10 cellular contexts compared by ENCODE assay signal in the genomic region with DNA sequence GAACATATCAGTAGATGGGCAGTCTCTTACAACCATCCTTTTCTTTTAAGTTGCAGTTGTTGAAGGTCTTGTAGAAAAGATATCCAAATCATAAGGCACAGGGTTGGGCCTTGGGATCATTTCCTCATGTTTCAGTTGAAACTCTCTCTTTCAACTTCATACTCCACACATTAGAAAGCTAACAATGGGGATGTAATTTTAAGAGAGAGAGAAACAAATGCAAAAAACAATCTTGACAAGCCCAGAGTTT.
DNase-seq lines count a peak whose midpoint lies in the region; TF ChIP-seq lines count a peak whose summit lies in the region.
"Had no signal": no experiment of that assay in that cellular context is flagged by ENCODE, and none has a peak within 500 bp of the region (broad histone marks: within the 10 kb centered on the region; RNA-seq: fewer than 3 reads in every experiment).

No MANE protein-coding gene starts in this region.

- H4K20me1 ChIP-seq in BLaER1 (peaks cover 41% of the 10 kb centered on the region), KMS-11 (ENCODE audit: insufficient read depth) (no peaks in the 10 kb centered on the region), mammary epithelial cell (ENCODE audit: insufficient read depth, low read length) (no peaks in the 10 kb centered on the region), neural cell (ENCODE audit: insufficient read depth) (peaks cover 22% of the 10 kb centered on the region)

- CTCF ChIA-PET in mammary epithelial cell (lab: Charles Lee; ENCODE audit: low non-redundant PET): no interaction called here

- H3K27ac ChIP-seq in BLaER1 (peak overlapping the region; percentile 100), KMS-11 (peak overlapping the region; percentile 94; the same call in 1 of the 2 replicates), mammary epithelial cell (ENCODE audit: insufficient read depth, low read depth, low read length) (no peak overlapping the region), neural cell (ENCODE audit: low read length) (no peak overlapping the region)

- H3K4me3 ChIP-seq in BLaER1 (peak overlapping the region; percentile 96), KMS-11 (IDR thresholded peaks at IDR 0.05; ENCODE audit: insufficient read depth, low read depth, low read length) (no peak overlapping the region), mammary epithelial cell (replicated peaks in 1 of 3; ENCODE audit: insufficient read depth in 1 of 3, low read depth in 2 of 3, low read length in 3 of 3) (peak overlapping the region in 2 of 3 experiments; percentile 85 to 90), neural cell (ENCODE audit: low read length) (peak overlapping the region; percentile 87)

- peak overlapping the region; percentile 78 for H3K4me2 ChIP-seq in BLaER1
- peak overlapping the region; percentile 42 for H3K4me2 ChIP-seq in KMS-11
- peak overlapping the region; percentile 97 for H3K4me2 ChIP-seq in mammary epithelial cell (ENCODE audit: insufficient read depth, low read depth, low read length)
- peak overlapping the region; percentile 29 for H3K4me2 ChIP-seq in neural cell (ENCODE audit: low read length)

- H3K79me2 ChIP-seq in KMS-11 (ENCODE audit: insufficient read depth, low read depth) (peaks cover 29% of the 10 kb centered on the region), mammary epithelial cell (ENCODE audit: insufficient read depth, low read length) (peaks cover 38% of the 10 kb centered on the region), neural cell (replicated peaks; ENCODE audit: insufficient read depth, low read length) (peaks cover 44% of the 10 kb centered on the region)

- H3K9me3 ChIP-seq in BLaER1 (no peaks in the 10 kb centered on the region), mammary epithelial cell (replicated peaks; ENCODE audit: insufficient read depth, low read length) (no peaks in the 10 kb centered on the region), neural cell (ENCODE audit: low read length) (no peaks in the 10 kb centered on the region)

- BruUV-seq in mammary epithelial cell (replicated peaks; lab: Mats Ljungman, UMichigan): no TSS peak

- peak overlapping the region; percentile 99 for H3K9ac ChIP-seq in BLaER1
- peak overlapping the region; percentile 88; the same call in 1 of the 2 replicates for H3K9ac ChIP-seq in KMS-11
- no peak overlapping the region for H3K9ac ChIP-seq in mammary epithelial cell (ENCODE audit: insufficient read depth, low read length)
- H3K9ac ChIP-seq in neural cell (ENCODE audit: low read length): no peak overlapping the region

- TF ChIP-seq RAD21 in neural cell (conservative IDR thresholded peaks at IDR 0.05): no peak

- dilution Hi-C loops in mammary epithelial cell (cut with HindIII; ENCODE audit: low sequenced_read_pairs): no loop called here

- H2AFZ ChIP-seq in KMS-11 (ENCODE audit: low read depth): peak overlapping the region; percentile 78
- H2AFZ ChIP-seq in mammary epithelial cell (ENCODE audit: low read depth, low read length): peak overlapping the region; percentile 94
- H2AFZ ChIP-seq in neural cell (ENCODE audit: low read depth, low read length): no peak overlapping the region

- no peak for TF ChIP-seq EP300 in neural cell (conservative IDR thresholded peaks at IDR 0.05; ENCODE audit: poor library complexity, severe bottlenecking)

- no peaks in the 10 kb centered on the region for H3K9me2 ChIP-seq in neural cell (ENCODE audit: insufficient read depth, low read length)

- DNase-seq in mammary epithelial cell (no peak), NCI-H446 (lab: John Stamatoyannopoulos, UW) (no peak), GM13976 (ENCODE audit: low spot score) (no peak)
- DNase-seq in stimulated activated CD4-positive, alpha-beta T cell treated with anti-CD3 and anti-CD28 coated beads, Interleukin-1b, Interleukin-23, amount 100 ng/mL, for 48 hours: no peak
- DNase-seq in stimulated activated CD4-positive, alpha-beta T cell treated with anti-CD3 and anti-CD28 coated beads, Interleukin-2, amount 100 ng/mL, for 24 hours: no peak
- DNase-seq: activated T-cell treated with anti-CD3 and anti-CD28 coated beads, Interleukin-2, amount 50 U/mL, for 24 hours; Karpas-422 had no signal

- H3K27me3 ChIP-seq in BLaER1: no peaks in the 10 kb centered on the region
- no peaks in the 10 kb centered on the region for H3K27me3 ChIP-seq in KMS-11 (ENCODE audit: insufficient read depth, low read depth)
- H3K27me3 ChIP-seq in mammary epithelial cell (ENCODE audit: insufficient read depth, low read length): no peaks in the 10 kb centered on the region
- H3K27me3 ChIP-seq in neural cell (ENCODE audit: insufficient read depth, low read depth, low read length): peaks cover 5% of the 10 kb centered on the region

- intact Hi-C loops in mammary epithelial cell (cut with micrococcal nuclease): loop anchor here (2.0 to 5.0 kb wide), 3 partner anchors 41 to 363 kb away; no protein-coding TSS in a partner anchor

- peaks cover 16% of the 10 kb centered on the region for H3K4me1 ChIP-seq in BLaER1
- peaks cover 20% of the 10 kb centered on the region for H3K4me1 ChIP-seq in KMS-11 (ENCODE audit: low read depth, poor library complexity, severe bottlenecking)
- H3K4me1 ChIP-seq in mammary epithelial cell (ENCODE audit: insufficient read depth, low read length): peaks cover 18% of the 10 kb centered on the region

- TF ChIP-seq CTCF in KMS-11 (conservative IDR thresholded peaks at IDR 0.05; ENCODE audit: low read depth, low read length): no peak
- TF ChIP-seq CTCF in mammary epithelial cell (conservative IDR thresholded peaks at IDR 0.05 in 1 of 2, IDR thresholded peaks at IDR 0.05 in 1 of 2; ENCODE audit: extremely low read depth in 1 of 2, insufficient read depth in 1 of 2, low read depth in 1 of 2, low read length in 2 of 2): no peak
- TF ChIP-seq CTCF in neural cell (IDR thresholded peaks at IDR 0.05; ENCODE audit: poor library complexity, severe bottlenecking): no peak
- no peak for TF ChIP-seq CTCF in GM13976 (IDR thresholded peaks at IDR 0.05; ENCODE audit: borderline replicate concordance, control extremely low read depth, extremely low read depth, insufficient read depth, missing control alignments)

- H3K36me3 ChIP-seq in BLaER1 (no peaks in the 10 kb centered on the region), KMS-11 (ENCODE audit: insufficient read depth) (no peaks in the 10 kb centered on the region), mammary epithelial cell (ENCODE audit: insufficient read depth, low read length) (no peaks in the 10 kb centered on the region), neural cell (ENCODE audit: insufficient read depth, low read length) (no peaks in the 10 kb centered on the region)

- in situ Hi-C loops in mammary epithelial cell (cut with MboI; ENCODE audit: low sequenced_read_pairs in 2 of 2): loop anchor here in 1 of 2 donors (10.0 kb wide), 1 partner anchor 355 kb away; no protein-coding TSS in a partner anchor
- in situ Hi-C loops in GM13976 (cut with MboI; ENCODE audit: low sequenced_read_pairs, unreplicated experiment): no loop called here

- H3F3A ChIP-seq in neural cell (ENCODE audit: insufficient read depth, low read length, poor library complexity, severe bottlenecking): no peaks in the 10 kb centered on the region

TF ChIP-seq in neural cell, 6 proteins besides CTCF, POLR2A, EP300 and RAD21:
- TF ChIP-seq TAF1 (IDR thresholded peaks at IDR 0.05; ENCODE audit: low read depth) (no peak), SMC3 (conservative IDR thresholded peaks at IDR 0.05; ENCODE audit: poor library complexity) (no peak), POLR2AphosphoS5 (IDR thresholded peaks at IDR 0.05) (no peak), MXI1 (conservative IDR thresholded peaks at IDR 0.05; ENCODE audit: poor library complexity, severe bottlenecking) (no peak), EZH2 (IDR thresholded peaks at IDR 0.05; ENCODE audit: borderline replicate concordance, insufficient read depth, low read length, poor library complexity, severe bottlenecking) (no peak)
- TF ChIP-seq, protein P1, sequence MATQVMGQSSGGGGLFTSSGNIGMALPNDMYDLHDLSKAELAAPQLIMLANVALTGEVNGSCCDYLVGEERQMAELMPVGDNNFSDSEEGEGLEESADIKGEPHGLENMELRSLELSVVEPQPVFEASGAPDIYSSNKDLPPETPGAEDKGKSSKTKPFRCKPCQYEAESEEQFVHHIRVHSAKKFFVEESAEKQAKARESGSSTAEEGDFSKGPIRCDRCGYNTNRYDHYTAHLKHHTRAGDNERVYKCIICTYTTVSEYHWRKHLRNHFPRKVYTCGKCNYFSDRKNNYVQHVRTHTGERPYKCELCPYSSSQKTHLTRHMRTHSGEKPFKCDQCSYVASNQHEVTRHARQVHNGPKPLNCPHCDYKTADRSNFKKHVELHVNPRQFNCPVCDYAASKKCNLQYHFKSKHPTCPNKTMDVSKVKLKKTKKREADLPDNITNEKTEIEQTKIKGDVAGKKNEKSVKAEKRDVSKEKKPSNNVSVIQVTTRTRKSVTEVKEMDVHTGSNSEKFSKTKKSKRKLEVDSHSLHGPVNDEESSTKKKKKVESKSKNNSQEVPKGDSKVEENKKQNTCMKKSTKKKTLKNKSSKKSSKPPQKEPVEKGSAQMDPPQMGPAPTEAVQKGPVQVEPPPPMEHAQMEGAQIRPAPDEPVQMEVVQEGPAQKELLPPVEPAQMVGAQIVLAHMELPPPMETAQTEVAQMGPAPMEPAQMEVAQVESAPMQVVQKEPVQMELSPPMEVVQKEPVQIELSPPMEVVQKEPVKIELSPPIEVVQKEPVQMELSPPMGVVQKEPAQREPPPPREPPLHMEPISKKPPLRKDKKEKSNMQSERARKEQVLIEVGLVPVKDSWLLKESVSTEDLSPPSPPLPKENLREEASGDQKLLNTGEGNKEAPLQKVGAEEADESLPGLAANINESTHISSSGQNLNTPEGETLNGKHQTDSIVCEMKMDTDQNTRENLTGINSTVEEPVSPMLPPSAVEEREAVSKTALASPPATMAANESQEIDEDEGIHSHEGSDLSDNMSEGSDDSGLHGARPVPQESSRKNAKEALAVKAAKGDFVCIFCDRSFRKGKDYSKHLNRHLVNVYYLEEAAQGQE (IDR thresholded peaks at IDR 0.05; ENCODE audit: borderline replicate concordance): no peak

Comparison
In these comparisons a context has a peak if more than half of its experiments do, and no peak if none do; other contexts are left out.
1. H3K27ac ChIP-seq: peak in BLaER1 (single experiment) and KMS-11 (single experiment); none in mammary epithelial cell (single experiment) and neural cell (single experiment).
2. H3K4me2 ChIP-seq: peak in every context shown above with its lines; median percentile 97 in mammary epithelial cell; 78 in BLaER1; 42 in KMS-11; 29 in neural cell.
3. H3K9ac ChIP-seq: peak in BLaER1 (single experiment) and KMS-11 (single experiment); none in mammary epithelial cell (single experiment) and neural cell (single experiment).